ENCODE assay signal across 1 cellular context in the genomic region with DNA sequence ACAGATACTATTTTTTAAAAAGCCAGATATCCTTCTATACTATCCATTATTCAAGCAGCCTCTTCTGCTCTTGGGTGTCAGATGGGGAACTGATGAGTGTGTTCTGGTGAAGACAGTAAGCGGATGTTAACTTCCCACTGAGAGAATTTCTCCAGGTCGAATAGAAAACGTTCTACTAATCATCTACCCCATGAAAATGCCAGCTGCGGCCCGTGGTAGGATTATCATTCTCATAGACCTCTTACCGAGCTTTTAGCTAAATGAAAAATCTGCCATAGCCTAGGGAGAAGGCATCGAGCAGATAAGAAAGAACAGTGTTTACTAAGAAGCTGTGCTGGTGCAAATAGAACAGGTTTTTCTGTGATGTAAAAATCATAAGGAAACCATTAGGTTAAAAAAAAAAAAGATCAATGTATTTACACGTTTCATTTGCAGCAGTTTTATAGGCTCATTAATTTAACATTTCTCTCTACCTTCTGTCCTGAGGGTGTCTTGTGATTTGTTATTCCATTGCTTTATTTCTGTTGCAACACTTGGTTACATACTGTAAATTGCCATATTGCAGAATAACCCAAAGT.
TF ChIP-seq lines count a peak whose summit lies in the region.

No MANE protein-coding gene starts in this region.

TF ChIP-seq in HEK293, 187 proteins besides CTCF, POLR2A, EP300 and RAD21 (continued from another document):
- no peak for TF ChIP-seq ZNF518A (tag by site-specific recombination; conservative IDR thresholded peaks at IDR 0.05; ENCODE audit: low read depth)
- TF ChIP-seq ZBTB44 (tag by site-specific recombination; IDR thresholded peaks at IDR 0.05), result 0 out of 2 replicates have a peak, but pooled peaks have one; percentile 35
- TF ChIP-seq, protein P1, sequence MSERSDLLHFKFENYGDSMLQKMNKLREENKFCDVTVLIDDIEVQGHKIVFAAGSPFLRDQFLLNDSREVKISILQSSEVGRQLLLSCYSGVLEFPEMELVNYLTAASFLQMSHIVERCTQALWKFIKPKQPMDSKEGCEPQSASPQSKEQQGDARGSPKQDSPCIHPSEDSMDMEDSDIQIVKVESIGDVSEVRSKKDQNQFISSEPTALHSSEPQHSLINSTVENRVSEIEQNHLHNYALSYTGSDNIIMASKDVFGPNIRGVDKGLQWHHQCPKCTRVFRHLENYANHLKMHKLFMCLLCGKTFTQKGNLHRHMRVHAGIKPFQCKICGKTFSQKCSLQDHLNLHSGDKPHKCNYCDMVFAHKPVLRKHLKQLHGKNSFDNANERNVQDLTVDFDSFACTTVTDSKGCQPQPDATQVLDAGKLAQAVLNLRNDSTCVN (tag by site-specific recombination; optimal IDR thresholded peaks at IDR 0.05), result no peak
- no peak for TF ChIP-seq ZNF138 (tag by site-specific recombination; IDR thresholded peaks at IDR 0.05; ENCODE audit: borderline replicate concordance)
- TF ChIP-seq KLF16 (tag by site-specific recombination; IDR thresholded peaks at IDR 0.05), result no peak
- peak; percentile 77 for TF ChIP-seq FEZF1 (tag by site-specific recombination; IDR thresholded peaks at IDR 0.05)
- TF ChIP-seq, protein P2, sequence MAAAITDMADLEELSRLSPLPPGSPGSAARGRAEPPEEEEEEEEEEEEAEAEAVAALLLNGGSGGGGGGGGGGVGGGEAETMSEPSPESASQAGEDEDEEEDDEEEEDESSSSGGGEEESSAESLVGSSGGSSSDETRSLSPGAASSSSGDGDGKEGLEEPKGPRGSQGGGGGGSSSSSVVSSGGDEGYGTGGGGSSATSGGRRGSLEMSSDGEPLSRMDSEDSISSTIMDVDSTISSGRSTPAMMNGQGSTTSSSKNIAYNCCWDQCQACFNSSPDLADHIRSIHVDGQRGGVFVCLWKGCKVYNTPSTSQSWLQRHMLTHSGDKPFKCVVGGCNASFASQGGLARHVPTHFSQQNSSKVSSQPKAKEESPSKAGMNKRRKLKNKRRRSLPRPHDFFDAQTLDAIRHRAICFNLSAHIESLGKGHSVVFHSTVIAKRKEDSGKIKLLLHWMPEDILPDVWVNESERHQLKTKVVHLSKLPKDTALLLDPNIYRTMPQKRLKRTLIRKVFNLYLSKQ (tag by site-specific recombination; IDR thresholded peaks at IDR 0.05; ENCODE audit: borderline replicate concordance), result no peak
- TF ChIP-seq ZNF292 (tag by site-specific recombination; IDR thresholded peaks at IDR 0.05; ENCODE audit: borderline replicate concordance, low read depth), result no peak
- peak; percentile 22; the same call in 1 of the 2 replicates for TF ChIP-seq ZIC2 (tag by site-specific recombination; IDR thresholded peaks at IDR 0.05)
- no peak for TF ChIP-seq HOXC10 (CRISPR knock-in tag; IDR thresholded peaks at IDR 0.05)
- TF ChIP-seq ZNF843 (tag by site-specific recombination; IDR thresholded peaks at IDR 0.05), result 0 out of 2 replicates have a peak, but pooled peaks have one; percentile 35
- TF ChIP-seq ZFP69B (tag by site-specific recombination; IDR thresholded peaks at IDR 0.05), result no peak
- TF ChIP-seq GLIS1 (tag by site-specific recombination; IDR thresholded peaks at IDR 0.05), result peak; percentile 40
- no peak for TF ChIP-seq ZNF514 (tag by site-specific recombination; IDR thresholded peaks at IDR 0.05)
- TF ChIP-seq ZNF202 (tag by site-specific recombination; IDR thresholded peaks at IDR 0.05; ENCODE audit: borderline replicate concordance), result no peak
- no peak for TF ChIP-seq ZNF623 (tag by site-specific recombination; IDR thresholded peaks at IDR 0.05)
- TF ChIP-seq ZNF324 (tag by site-specific recombination; IDR thresholded peaks at IDR 0.05), result no peak
- TF ChIP-seq ZNF701 (tag by site-specific recombination; IDR thresholded peaks at IDR 0.05), result no peak
- TF ChIP-seq SCRT2 (tag by site-specific recombination; IDR thresholded peaks at IDR 0.05), result no peak
